ENCODE assay signal across 2 cellular contexts in genomic region chr20:50067461-50067860, GRCh38.
TF ChIP-seq lines count a peak whose summit lies in the region.

No MANE protein-coding gene starts in this region.

TF ChIP-seq in GM23338, 12 proteins besides CTCF, POLR2A, EP300 and RAD21:
- TF ChIP-seq EZH2 (IDR thresholded peaks at IDR 0.05; ENCODE audit: low read depth, unreplicated experiment) (no peak), ZNF331 (CRISPR knock-in tag; IDR thresholded peaks at IDR 0.05; ENCODE audit: low read depth) (no peak), ZNF462 (CRISPR knock-in tag; IDR thresholded peaks at IDR 0.05) (no peak), EZH2phosphoT487 (IDR thresholded peaks at IDR 0.05; ENCODE audit: unreplicated experiment) (no peak)

TF ChIP-seq in H1, 55 proteins besides CTCF, POLR2A, EP300 and RAD21:
- TF ChIP-seq PHF8 (conservative IDR thresholded peaks at IDR 0.05; ENCODE audit: low read depth, low read length) (no peak), SP4 (IDR thresholded peaks at IDR 0.05; ENCODE audit: low read length) (no peak), EZH2 (IDR thresholded peaks at IDR 0.05; ENCODE audit: low read depth, low read length, severe bottlenecking) (no peak), E2F6 (IDR thresholded peaks at IDR 0.05) (no peak), KDM5A (IDR thresholded peaks at IDR 0.05; ENCODE audit: low read length) (no peak), BCL11A (IDR thresholded peaks at IDR 0.05; ENCODE audit: low read depth in 2 of 2, low read length in 2 of 2) (no peak), SP1 (IDR thresholded peaks at IDR 0.05; ENCODE audit: low read depth, low read length) (no peak), CHD2 (IDR thresholded peaks at IDR 0.05; ENCODE audit: low read length) (no peak), CHD1 (IDR thresholded peaks at IDR 0.05; ENCODE audit: low read depth, low read length) (no peak), TEAD4 (IDR thresholded peaks at IDR 0.05; ENCODE audit: low read depth, low read length) (no peak), SIX5 (IDR thresholded peaks at IDR 0.05; ENCODE audit: low read depth, low read length) (no peak), TBP (IDR thresholded peaks at IDR 0.05; ENCODE audit: low read depth, low read length) (no peak), POLR2AphosphoS5 (IDR thresholded peaks at IDR 0.05; ENCODE audit: low read depth, low read length) (no peak), BRCA1 (IDR thresholded peaks at IDR 0.05; ENCODE audit: low read depth, low read length) (no peak), BACH1 (IDR thresholded peaks at IDR 0.05; ENCODE audit: low read length) (no peak), CTBP2 (IDR thresholded peaks at IDR 0.05; ENCODE audit: borderline replicate concordance, insufficient read depth, insufficient read length, low read length) (no peak), NRF1 (IDR thresholded peaks at IDR 0.05; ENCODE audit: low read depth, low read length) (no peak), CREB1 (IDR thresholded peaks at IDR 0.05) (no peak), ATF2 (IDR thresholded peaks at IDR 0.05; ENCODE audit: low read length) (no peak)
